ENCODE assay signal across 8 cellular contexts in genomic region chr6:35919085-35919826, GRCh38. TPM values are rescaled to one million over a fixed set of nuclear protein-coding genes. Genes with fewer than 3 reads are reported as not detected.
A peak's percentile ranks its signal among the peaks of the same experiment; 100 is the strongest.
DNase-seq lines count a peak whose midpoint lies in the region; ATAC-seq and TF ChIP-seq lines count a peak whose summit lies in the region.

No MANE protein-coding gene starts in this region.

- H2AFZ ChIP-seq in SK-N-SH (ENCODE audit: low read depth) (0 out of 2 replicates have a peak overlapping the region, but pooled peaks have one; percentile 1), neuron (ENCODE audit: low read depth, low read length) (no peak overlapping the region)

- 19% methylated on average over 9 of the region's 9 CpGs for WGBS in SK-N-SH (ENCODE audit: low lambda C conversion rate)

- no peak for TF ChIP-seq EP300 in SK-N-SH (IDR thresholded peaks at IDR 0.05; ENCODE audit: borderline replicate concordance in 1 of 2, low read depth in 1 of 2, low read length in 1 of 2)

- no peaks in the 10 kb centered on the region for H3K9me3 ChIP-seq in ES-I3 (ENCODE audit: control insufficient read depth, insufficient read depth, low read length)
- no peaks in the 10 kb centered on the region for H3K9me3 ChIP-seq in SK-N-SH
- no peaks in the 10 kb centered on the region for H3K9me3 ChIP-seq in neuron (ENCODE audit: low read length)

- no peak for TF ChIP-seq CTCF in SK-N-SH (IDR thresholded peaks at IDR 0.05)

- DNase-seq in SK-N-SH (no peak), erythroblast (lab: John Stamatoyannopoulos, UW) (peak; percentile 46 to 72), UCSD-AML1 (lab: John Stamatoyannopoulos, UW; ENCODE audit: unreplicated experiment) (no peak), SK-N-DZ (ENCODE audit: low spot score) (no peak), NCI-H2196 (lab: John Stamatoyannopoulos, UW; ENCODE audit: unreplicated experiment) (no peak)

- peak overlapping the region; percentile 6 to 60; a peak in 2 of 4 replicates for H3K27ac ChIP-seq in SK-N-SH (ENCODE audit: low read depth in 2 of 2, low read length in 1 of 2)

- H4K20me1 ChIP-seq in SK-N-SH (ENCODE audit: insufficient read depth) = peaks cover 7% of the 10 kb centered on the region; the same call in 1 of the 2 replicates

- H3K9ac ChIP-seq in ES-I3 (ENCODE audit: low read depth, low read length) (peak overlapping the region; percentile 70), SK-N-SH (peak overlapping the region; percentile 77)

- H3K4me1 ChIP-seq in ES-I3 (ENCODE audit: insufficient read depth, low read length) = no peaks in the 10 kb centered on the region; the same call in 1 of the 2 replicates
- peaks cover 7 to 9% of the 10 kb centered on the region in 2 experiments; a peak in 3 of 4 replicates for H3K4me1 ChIP-seq in SK-N-SH (ENCODE audit: control insufficient read depth in 1 of 2, insufficient read depth in 2 of 2, low read depth in 1 of 2, low read length in 1 of 2)
- peaks cover 26% of the 10 kb centered on the region for H3K4me1 ChIP-seq in neuron (ENCODE audit: insufficient read depth, low read length)

- H3K79me2 ChIP-seq in SK-N-SH (ENCODE audit: insufficient read depth) = peaks cover 66% of the 10 kb centered on the region

- H3K27me3 ChIP-seq in SK-N-SH (ENCODE audit: insufficient read depth) = no peaks in the 10 kb centered on the region
- no peaks in the 10 kb centered on the region for H3K27me3 ChIP-seq in neuron (ENCODE audit: insufficient read depth, low read length)

- ATAC-seq in HG02938 (IDR thresholded peaks at IDR 0.05; ENCODE audit: unreplicated experiment) = peak; percentile 4

- TF ChIP-seq RAD21 in SK-N-SH (IDR thresholded peaks at IDR 0.05; ENCODE audit: low read length) = no peak

- 0 out of 2 replicates have a peak, but pooled peaks cover 4% of the 10 kb centered on the region for H3K36me3 ChIP-seq in ES-I3 (ENCODE audit: insufficient read depth, low read length)
- H3K36me3 ChIP-seq in SK-N-SH (replicated peaks in 1 of 2; ENCODE audit: control insufficient read depth in 1 of 2, insufficient read depth in 2 of 2, low read length in 1 of 2) = peaks cover 0 to 5% of the 10 kb centered on the region in 2 experiments
- peaks cover 14% of the 10 kb centered on the region for H3K36me3 ChIP-seq in neuron (ENCODE audit: insufficient read depth, low read length)

- H3F3A ChIP-seq in SK-N-SH (replicated peaks; ENCODE audit: insufficient read depth) = no peaks in the 10 kb centered on the region

- peak overlapping the region; percentile 85 for H3K4me2 ChIP-seq in SK-N-SH

- H3K4me3 ChIP-seq in SK-N-SH (ENCODE audit: low read depth in 2 of 2, low read length in 1 of 2) (peak overlapping the region; percentile 76 to 82), neuron (ENCODE audit: low read length) (peak overlapping the region; percentile 69)

- no peaks in the 10 kb centered on the region for H3K9me2 ChIP-seq in SK-N-SH

- POLR2A ChIA-PET in SK-N-SH (lab: Yijun Ruan, JAX) = no interaction called here

- CTCF ChIA-PET in SK-N-SH (lab: Yijun Ruan, JAX) = no interaction called here

- no peak for TF ChIP-seq POLR2A in erythroblast (IDR thresholded peaks at IDR 0.05; ENCODE audit: low read length)

TF ChIP-seq in SK-N-SH, 30 proteins besides CTCF, POLR2A, EP300 and RAD21:
- TF ChIP-seq CHD2 (IDR thresholded peaks at IDR 0.05; ENCODE audit: low read length, partially characterized antibody) = no peak
- no peak for TF ChIP-seq YY1 (IDR thresholded peaks at IDR 0.05; ENCODE audit: low read depth)
- peak; percentile 43 for TF ChIP-seq MXI1 (IDR thresholded peaks at IDR 0.05; ENCODE audit: low read depth, low read length)

RNA-seq across cellular contexts. Expression of gene SRPK1, which starts 1.6 kb away (rescaled TPM):
- 10.6 and 16.4 TPM in 2 replicates for polyA plus RNA-seq in SK-N-SH (2012; rRNA removed)
- 15.5 and 15.7 TPM in 2 replicates for polyA plus RNA-seq in SK-N-SH (2012; cell fraction: cytosol; rRNA removed)
- 13.4 and 24.5 TPM in 2 replicates for polyA plus RNA-seq in SK-N-SH (2012; cell fraction: nucleus; rRNA removed)
- polyA plus RNA-seq in SK-N-DZ (2014; cell fraction: cytosol; rRNA removed) = 78.2 and 91.9 TPM in 2 replicates
- 53.0 and 63.2 TPM in 2 replicates for polyA plus RNA-seq in SK-N-DZ (2014; cell fraction: nucleus; rRNA removed)

Comparison
In these comparisons a context has a peak if more than half of its experiments do, and no peak if none do; other contexts are left out.
1. DNase-seq: peak in erythroblast (2 of 2); none in SK-N-SH (single experiment), UCSD-AML1 (single experiment), SK-N-DZ (single experiment) and NCI-H2196 (single experiment).